8 cellular contexts compared by ENCODE assay signal in the genomic region with DNA sequence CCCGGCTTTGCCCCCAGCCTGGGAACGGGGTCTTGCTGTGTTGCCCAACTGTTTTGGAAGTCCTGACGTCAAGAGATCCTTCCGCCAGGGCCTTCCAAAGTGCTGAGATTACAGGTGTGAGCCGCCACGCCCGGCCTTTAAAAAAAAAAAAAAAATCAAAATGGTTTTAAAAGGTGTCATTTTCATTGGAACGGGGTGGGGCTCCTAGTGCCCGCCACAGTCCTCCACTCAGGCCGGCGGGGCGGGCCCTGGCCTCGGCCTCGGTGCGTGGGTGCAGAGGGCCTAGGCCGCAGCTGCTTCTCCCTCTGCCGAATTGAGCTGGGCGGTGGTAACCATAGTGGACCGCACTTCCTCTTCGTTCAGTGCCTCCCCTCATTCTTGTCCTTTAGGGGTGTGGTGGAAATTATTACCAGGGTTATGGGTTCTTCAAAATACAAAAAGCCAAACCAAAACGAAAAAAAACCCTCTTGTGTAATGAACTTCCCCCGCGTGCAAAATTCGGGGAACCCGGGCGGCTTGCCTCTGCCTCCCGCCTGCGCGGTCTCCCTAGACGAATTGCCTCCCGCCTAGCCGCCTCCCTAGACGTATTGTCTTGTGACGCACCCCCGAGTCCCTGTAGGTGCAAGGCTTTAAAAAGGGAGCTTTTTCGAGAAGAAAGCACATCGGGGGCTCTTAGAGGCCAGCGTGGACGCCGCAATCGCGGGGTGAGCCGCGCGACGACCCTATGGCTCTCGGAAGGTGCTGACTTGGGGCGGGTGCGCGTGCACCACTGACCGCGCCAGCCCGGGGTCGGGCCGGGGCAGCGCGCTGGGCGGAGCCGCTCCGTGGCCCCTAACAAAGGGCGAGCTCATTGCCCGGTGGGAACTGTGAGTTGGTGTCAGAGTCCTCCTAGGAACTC. TPM values are rescaled to one million over a fixed set of nuclear protein-coding genes. Genes with fewer than 3 reads are reported as not detected.
A peak's percentile ranks its signal among the peaks of the same experiment; 100 is the strongest.
DNase-seq lines count a peak whose midpoint lies in the region; ATAC-seq and TF ChIP-seq lines count a peak whose summit lies in the region.

No MANE protein-coding gene starts in this region.

- H3K36me3 Mint-ChIP-seq in activated T-helper 17 cell treated with anti-CD3 and anti-CD28 coated beads, Interleukin-2, amount 50 U/mL, for 72 hours (ENCODE audit: low read depth), result peaks cover 18% of the 10 kb centered on the region

- DNase-seq in AML-193 (lab: John Stamatoyannopoulos, UW) (peak; percentile 64 to 76), MV-4-11 (lab: John Stamatoyannopoulos, UW) (peak; percentile 93), islet precursor cell (peak; percentile 56), omental fat pad (ENCODE audit: low spot score) (no peak), iPS-NIHi11 (ENCODE audit: low spot score) (no peak)
- DNase-seq in stimulated activated CD4-positive, alpha-beta T cell treated with anti-CD3 and anti-CD28 coated beads, Interleukin-2, amount 100 ng/mL, for 48 hours, result peak; percentile 26 to 37

- peak; percentile 10 for ATAC-seq in activated T-helper 17 cell treated with anti-CD3 and anti-CD28 coated beads, Interleukin-2, amount 50 U/mL, for 72 hours (replicated peaks)
- no peak for ATAC-seq in HG02938 (IDR thresholded peaks at IDR 0.05; ENCODE audit: unreplicated experiment)
- ATAC-seq in omental fat pad (ENCODE audit: low FRiP score), result no peak

- H3K9me3 Mint-ChIP-seq in activated T-helper 17 cell treated with anti-CD3 and anti-CD28 coated beads, Interleukin-2, amount 50 U/mL, for 72 hours, result no peaks in the 10 kb centered on the region

- no peaks in the 10 kb centered on the region for H3K27me3 Mint-ChIP-seq in activated T-helper 17 cell treated with anti-CD3 and anti-CD28 coated beads, Interleukin-2, amount 50 U/mL, for 72 hours

- peak overlapping the region; percentile 96 for H3K4me3 Mint-ChIP-seq in activated T-helper 17 cell treated with anti-CD3 and anti-CD28 coated beads, Interleukin-2, amount 50 U/mL, for 72 hours

- H3K4me1 Mint-ChIP-seq in activated T-helper 17 cell treated with anti-CD3 and anti-CD28 coated beads, Interleukin-2, amount 50 U/mL, for 72 hours, result no peaks in the 10 kb centered on the region

- H3K27ac Mint-ChIP-seq in activated T-helper 17 cell treated with anti-CD3 and anti-CD28 coated beads, Interleukin-2, amount 50 U/mL, for 72 hours, result peak overlapping the region; percentile 97

- no peak for TF ChIP-seq CTCF in omental fat pad (IDR thresholded peaks at IDR 0.05)

RNA-seq across cellular contexts. Expression of a gene that starts 10.5 kb away (rescaled TPM):
- total RNA-seq in activated T-helper 17 cell treated with anti-CD3 and anti-CD28 coated beads, Interleukin-2, amount 50 U/mL, for 72 hours, result 10 to 100 TPM; 48.9 to 66.7 TPM
- 10 to 100 TPM; 33.4 to 64.0 (median 51.5) TPM for total RNA-seq in omental fat pad

RNA-seq across cellular contexts. Expression of a gene that starts 29.6 kb away (rescaled TPM):
- 1 to 10 TPM; 1.8 to 2.2 TPM for total RNA-seq in activated T-helper 17 cell treated with anti-CD3 and anti-CD28 coated beads, Interleukin-2, amount 50 U/mL, for 72 hours
- total RNA-seq in omental fat pad, result 1 to 10 TPM in 2 of 4 donors, under 1 TPM in 2; 0.63 to 1.9 (median 0.95) TPM

Comparison
In these comparisons a context has a peak if more than half of its experiments do, and no peak if none do; other contexts are left out.
1. DNase-seq: peak in AML-193 (2 of 2), MV-4-11 (single experiment), islet precursor cell (single experiment) and stimulated activated CD4-positive, alpha-beta T cell treated with anti-CD3 and anti-CD28 coated beads, Interleukin-2, amount 100 ng/mL, for 48 hours (2 of 2); none in omental fat pad (single experiment) and iPS-NIHi11 (single experiment).